8 cellular contexts compared by ENCODE assay signal in the genomic region with DNA sequence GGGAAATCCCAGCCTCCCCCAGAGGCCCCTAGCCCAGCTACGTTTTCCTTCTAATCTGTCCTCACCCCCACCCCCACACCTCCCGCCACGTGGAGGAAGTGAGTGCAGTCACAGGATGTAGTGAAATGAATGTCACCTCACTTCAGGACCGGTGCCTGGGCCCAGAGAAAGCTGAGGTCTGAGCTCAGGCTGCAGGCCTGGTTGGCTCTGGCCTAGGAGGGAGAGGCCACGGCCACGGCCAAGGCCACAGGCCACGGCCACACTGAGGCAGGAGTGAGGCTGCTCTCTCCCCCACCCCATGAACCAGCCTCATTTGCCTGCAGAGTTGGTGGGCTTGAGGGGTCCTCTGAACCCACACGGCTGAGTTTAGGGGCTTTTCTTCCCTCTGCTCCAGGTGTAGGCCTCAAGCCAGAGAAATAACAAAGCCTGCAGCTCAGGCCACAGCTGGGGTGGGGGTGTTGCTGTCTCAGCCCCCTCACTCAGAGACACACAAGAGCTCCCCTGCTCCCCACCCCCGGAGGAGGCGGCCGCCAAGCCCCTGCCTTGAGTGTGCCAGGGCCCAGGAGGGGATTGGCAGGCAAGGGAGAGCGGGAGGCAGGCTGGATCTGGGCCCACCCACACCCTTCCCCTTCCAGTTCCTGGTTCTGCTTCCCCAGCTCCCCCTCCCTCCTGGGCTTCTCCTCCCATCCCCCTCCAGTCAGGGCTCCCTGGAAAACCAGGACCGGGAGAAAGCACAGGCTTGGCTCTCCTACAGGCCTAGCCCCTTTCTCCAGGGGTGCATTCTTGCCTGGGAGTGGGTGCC.
DNase-seq lines count a peak whose midpoint lies in the region; ATAC-seq lines count a peak whose summit lies in the region.

No MANE protein-coding gene starts in this region.

- no peaks in the 10 kb centered on the region for H3K36me3 ChIP-seq in iPS-15b (ENCODE audit: control insufficient read depth, insufficient read depth, low read length)

- ATAC-seq in GM18909 (IDR thresholded peaks at IDR 0.05; ENCODE audit: poor library complexity, unreplicated experiment) (peak; percentile 83), HG03095 (IDR thresholded peaks at IDR 0.05; ENCODE audit: unreplicated experiment) (peak; percentile 77)

- peaks cover 27% of the 10 kb centered on the region for H3K4me1 ChIP-seq in iPS-15b (ENCODE audit: control insufficient read depth, insufficient read depth, low read length)

- DNase-seq in OCI-M1 (lab: John Stamatoyannopoulos, UW) (peak; percentile 25), EL (no peak), DMS114 treated with DMSO at 0.1 percent for 48 hours (lab: John Stamatoyannopoulos, UW; ENCODE audit: unreplicated experiment) (no peak)
- DNase-seq in activated naive CD4-positive, alpha-beta T cell treated with Interleukin-2 at 50 U/mL for 16 hours = peak; percentile 91
- DNase-seq in stimulated activated CD4-positive, alpha-beta T cell treated with anti-CD3 and anti-CD28 coated beads, Interleukin-1b, Interleukin-23, amount 100 ng/mL, for 4 hours (ENCODE audit: low read depth in 2 of 2) = peak; percentile 85 to 90

- no peak overlapping the region for H3K4me3 ChIP-seq in iPS-15b (ENCODE audit: low read depth, low read length)

- peak overlapping the region; percentile 60 for H3K9ac ChIP-seq in iPS-15b (ENCODE audit: low read depth, low read length)

- H3K9me3 ChIP-seq in iPS-15b (ENCODE audit: control insufficient read depth, insufficient read depth, low read length) = no peaks in the 10 kb centered on the region

- no peaks in the 10 kb centered on the region for H3K27me3 ChIP-seq in iPS-15b (ENCODE audit: control insufficient read depth, insufficient read depth, low read length)

Comparison
In these comparisons a context has a peak if more than half of its experiments do, and no peak if none do; other contexts are left out.
1. DNase-seq: peak in OCI-M1 (single experiment), activated naive CD4-positive, alpha-beta T cell treated with Interleukin-2 at 50 U/mL for 16 hours (single experiment) and stimulated activated CD4-positive, alpha-beta T cell treated with anti-CD3 and anti-CD28 coated beads, Interleukin-1b, Interleukin-23, amount 100 ng/mL, for 4 hours (2 of 2); none in EL (single experiment) and DMS114 treated with DMSO at 0.1 percent for 48 hours (single experiment).